In the genomic region with DNA sequence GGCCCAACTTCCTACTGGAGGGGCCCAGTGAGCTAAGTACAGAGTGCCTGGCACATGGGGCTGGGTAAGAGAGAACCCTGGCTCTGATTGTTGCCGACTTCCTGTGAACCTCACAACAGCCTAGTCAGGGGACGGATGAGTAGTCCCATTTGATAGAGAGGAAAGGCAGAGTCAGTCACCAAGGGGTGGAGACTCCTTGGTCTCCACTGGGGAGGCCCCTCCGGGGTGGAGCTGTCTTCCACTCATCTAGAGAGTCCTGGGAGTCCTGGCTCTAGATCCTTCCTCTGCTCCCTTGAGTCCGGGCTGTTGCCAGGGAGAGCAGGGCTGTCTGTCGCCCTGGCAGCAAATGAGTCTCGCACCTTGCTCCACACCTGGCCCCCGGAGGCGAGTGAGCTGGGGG, we compare ENCODE assay signal across 2 cellular contexts.
TF ChIP-seq lines count a peak whose summit lies in the region.

No MANE protein-coding gene starts in this region.

TF ChIP-seq in SK-N-SH treated with all-trans-retinoic acid at 6 μM for 48 hours, 23 proteins besides CTCF, POLR2A, EP300 and RAD21 (continued from another document):
- TF ChIP-seq, protein P1, sequence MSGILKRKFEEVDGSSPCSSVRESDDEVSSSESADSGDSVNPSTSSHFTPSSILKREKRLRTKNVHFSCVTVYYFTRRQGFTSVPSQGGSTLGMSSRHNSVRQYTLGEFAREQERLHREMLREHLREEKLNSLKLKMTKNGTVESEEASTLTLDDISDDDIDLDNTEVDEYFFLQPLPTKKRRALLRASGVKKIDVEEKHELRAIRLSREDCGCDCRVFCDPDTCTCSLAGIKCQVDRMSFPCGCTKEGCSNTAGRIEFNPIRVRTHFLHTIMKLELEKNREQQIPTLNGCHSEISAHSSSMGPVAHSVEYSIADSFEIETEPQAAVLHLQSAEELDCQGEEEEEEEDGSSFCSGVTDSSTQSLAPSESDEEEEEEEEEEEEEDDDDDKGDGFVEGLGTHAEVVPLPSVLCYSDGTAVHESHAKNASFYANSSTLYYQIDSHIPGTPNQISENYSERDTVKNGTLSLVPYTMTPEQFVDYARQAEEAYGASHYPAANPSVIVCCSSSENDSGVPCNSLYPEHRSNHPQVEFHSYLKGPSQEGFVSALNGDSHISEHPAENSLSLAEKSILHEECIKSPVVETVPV (CRISPR knock-in tag; IDR thresholded peaks at IDR 0.05): no peak

TF ChIP-seq in SK-N-SH, 30 proteins besides CTCF, POLR2A, EP300 and RAD21 (continued from another document):
- TF ChIP-seq REST (IDR thresholded peaks at IDR 0.05; ENCODE audit: low read depth, low read length): no peak
- TF ChIP-seq MXI1 (IDR thresholded peaks at IDR 0.05; ENCODE audit: low read depth, low read length): no peak
- TF ChIP-seq NFIC (IDR thresholded peaks at IDR 0.05; ENCODE audit: borderline replicate concordance): no peak
- no peak for TF ChIP-seq ZBTB33 (IDR thresholded peaks at IDR 0.05; ENCODE audit: borderline replicate concordance, low read depth)
- no peak for TF ChIP-seq JUND (IDR thresholded peaks at IDR 0.05)
- TF ChIP-seq SIN3A (IDR thresholded peaks at IDR 0.05; ENCODE audit: borderline replicate concordance, low read depth, low read length): no peak
- TF ChIP-seq RFX5 (IDR thresholded peaks at IDR 0.05; ENCODE audit: low read length): no peak
